ENCODE assay signal across 15 cellular contexts in genomic region chr18:63402246-63403164, GRCh38. TPM values are rescaled to one million over a fixed set of nuclear protein-coding genes. Genes with fewer than 3 reads are reported as not detected.
DNase-seq lines count a peak whose midpoint lies in the region; ATAC-seq and TF ChIP-seq lines count a peak whose summit lies in the region.
"Had no signal": no experiment of that assay in that cellular context is flagged by ENCODE, and none has a peak within 500 bp of the region (broad histone marks: within the 10 kb centered on the region; RNA-seq: fewer than 3 reads in every experiment).

No MANE protein-coding gene starts in this region.

- CTCF ChIA-PET in PC-3 (lab: Charles Lee): no interaction called here

- H3K4me1 Mint-ChIP-seq in activated T-cell treated with anti-CD3 and anti-CD28 coated beads, Interleukin-2, amount 50 U/mL, for 24 hours (ENCODE audit: low read depth): peaks cover 26% of the 10 kb centered on the region

- peaks cover 19% of the 10 kb centered on the region for H3K79me2 ChIP-seq in PC-3 (ENCODE audit: low read length)

- H3K27me3 ChIP-seq in PC-3 (ENCODE audit: low read length): no peaks in the 10 kb centered on the region

- POLR2A ChIA-PET in PC-3 (lab: Charles Lee; ENCODE audit: unreplicated experiment): interaction anchor here (0.6 kb wide), 1 partner anchor 65 kb away, joined by 4 read pairs; no protein-coding TSS in a partner anchor

- H3K4me1 ChIP-seq in PC-3 (ENCODE audit: insufficient read depth, low read length) (peaks cover 16% of the 10 kb centered on the region), mucosa of descending colon (ENCODE audit: low read depth) (no peaks in the 10 kb centered on the region)

- DNase-seq in activated T-cell treated with anti-CD3 and anti-CD28 coated beads, Interleukin-2, amount 50 U/mL, for 24 hours: no peak
- no peak for DNase-seq in activated T-cell treated with anti-CD3 and anti-CD28 coated beads, Interleukin-2, amount 50 U/mL, for 48 hours
- DNase-seq in PC-3 (peak; percentile 48), Right ventricle myocardium superior (no peak), mucosa of descending colon (peak in 1 of 3 donors; percentile 37), SIG-M5 treated with dmso at 0.1 percent for 504 hours (lab: John Stamatoyannopoulos, UW; ENCODE audit: unreplicated experiment) (no peak)
- DNase-seq: ACHN; CD4-positive, CD25-positive, alpha-beta regulatory T cell; DND-41; GM23248; MV-4-11; NCI-H1417 treated with DMSO at 0.1 percent for 48 hours; NCI-H2029 treated with DMSO at 0.1 percent for 48 hours; NCI-H524 had no signal

- no peak overlapping the region for H3K9ac ChIP-seq in PC-3 (ENCODE audit: low read length)
- H3K9ac ChIP-seq: GM23248 had no signal

- no peaks in the 10 kb centered on the region for H3K9me2 ChIP-seq in PC-3 (replicated peaks; ENCODE audit: low read length)

- no TSS peak for BruUV-seq in PC-3 (replicated peaks; lab: Mats Ljungman, UMichigan)

- H3K36me3 ChIP-seq in PC-3 (ENCODE audit: low read depth, low read length) (peaks cover 56% of the 10 kb centered on the region), mucosa of descending colon (ENCODE audit: low read depth) (peaks cover 17% of the 10 kb centered on the region)

- peak overlapping the region; percentile 2; the same call in 1 of the 2 replicates for H3K4me2 ChIP-seq in PC-3 (ENCODE audit: low read length)

- peaks cover 88% of the 10 kb centered on the region for H3K36me3 Mint-ChIP-seq in activated T-cell treated with anti-CD3 and anti-CD28 coated beads, Interleukin-2, amount 50 U/mL, for 24 hours (ENCODE audit: low read depth)

- H3K9me3 ChIP-seq in PC-3 (ENCODE audit: low read length) (no peaks in the 10 kb centered on the region), mucosa of descending colon (no peaks in the 10 kb centered on the region)

- no peaks in the 10 kb centered on the region for H4K20me1 ChIP-seq in PC-3 (ENCODE audit: low read length)

- peak overlapping the region; percentile 36 for H3K27ac ChIP-seq in PC-3 (ENCODE audit: low read length)
- H3K27ac ChIP-seq: GM23248 had no signal

- H3K27ac Mint-ChIP-seq in activated T-cell treated with anti-CD3 and anti-CD28 coated beads, Interleukin-2, amount 50 U/mL, for 24 hours: peak overlapping the region; percentile 47

- no peaks in the 10 kb centered on the region for H3K9me3 Mint-ChIP-seq in activated T-cell treated with anti-CD3 and anti-CD28 coated beads, Interleukin-2, amount 50 U/mL, for 24 hours

- H3F3A ChIP-seq in PC-3 (ENCODE audit: low read length, unreplicated experiment): peaks cover 4% of the 10 kb centered on the region

- H3K27me3 Mint-ChIP-seq in activated T-cell treated with anti-CD3 and anti-CD28 coated beads, Interleukin-2, amount 50 U/mL, for 24 hours: no peaks in the 10 kb centered on the region
- H3K27me3 Mint-ChIP-seq: CD4-positive, CD25-positive, alpha-beta regulatory T cell had no signal

- H3K4me3 Mint-ChIP-seq in activated T-cell treated with anti-CD3 and anti-CD28 coated beads, Interleukin-2, amount 50 U/mL, for 24 hours: no peak overlapping the region

- no peak overlapping the region for H2AFZ ChIP-seq in PC-3 (ENCODE audit: low read length)
- H2AFZ ChIP-seq: GM23248 had no signal

- TF ChIP-seq CTCF in PC-3 (conservative IDR thresholded peaks at IDR 0.05; ENCODE audit: low read depth, low read length) (no peak), mucosa of descending colon (IDR thresholded peaks at IDR 0.05) (no peak)

- H3K4me3 ChIP-seq in PC-3 (ENCODE audit: low read length) (no peak overlapping the region), mucosa of descending colon (no peak overlapping the region)
- H3K4me3 ChIP-seq: GM23248 had no signal

- intact Hi-C loops in PC-3 (cut with micrococcal nuclease) (loop anchor here (5.0 kb wide), 1 partner anchor 40 kb away; no protein-coding TSS in a partner anchor), Right ventricle myocardium superior (cut with DNase I) (no loop called here), mucosa of descending colon (cut with DNase I, micrococcal nuclease) (no loop called here)

- ATAC-seq in PC-3 (peak; percentile 95), Right ventricle myocardium superior (ENCODE audit: poor library complexity) (peak; percentile 86), mucosa of descending colon (peak; percentile 80), HG03095 (IDR thresholded peaks at IDR 0.05; ENCODE audit: unreplicated experiment) (no peak)

RNA-seq across cellular contexts. Expression of gene VPS4B, which starts 19.8 kb away (rescaled TPM):
- total RNA-seq in PC-3 (2014; rRNA removed) (44.7 and 50.3 TPM in 2 replicates), Right ventricle myocardium superior (15.9 TPM), mucosa of descending colon (100 to 1,000 TPM in 2 of 3 donors, 10 to 100 TPM in 1; 83.8 to 167 (median 116) TPM)

RNA-seq across cellular contexts. Expression of gene KDSR, which starts 35.5 kb away (rescaled TPM):
- total RNA-seq in PC-3 (2014; rRNA removed) (15.8 and 16.1 TPM in 2 replicates), Right ventricle myocardium superior (29.2 TPM), mucosa of descending colon (10 to 100 TPM; 33.6 to 79.4 (median 51.4) TPM)
